11 cellular contexts compared by ENCODE assay signal in genomic region chr6:111417181-111417585, GRCh38.
DNase-seq lines count a peak whose midpoint lies in the region; ATAC-seq and TF ChIP-seq lines count a peak whose summit lies in the region.
"Had no signal": no experiment of that assay in that cellular context is flagged by ENCODE, and none has a peak within 500 bp of the region (broad histone marks: within the 10 kb centered on the region; RNA-seq: fewer than 3 reads in every experiment).

No MANE protein-coding gene starts in this region.

- H3K27me3 Mint-ChIP-seq in nephron progenitor cell (ENCODE audit: low read depth, poor library complexity), result no peaks in the 10 kb centered on the region

- no peaks in the 10 kb centered on the region for H3K27me3 ChIP-seq in aorta (ENCODE audit: control insufficient read depth in 1 of 2, insufficient read depth in 2 of 2, low read length in 1 of 2)
- H3K27me3 ChIP-seq in Peyer's patch, result no peaks in the 10 kb centered on the region
- H3K27me3 ChIP-seq: BLaER1 had no signal

- 5 to 6% methylated on average over 2 of the region's 2 CpGs for WGBS in aorta, 2 donors

- TF ChIP-seq CTCF in nephron progenitor cell (IDR thresholded peaks at IDR 0.05), result no peak
- no peak for TF ChIP-seq CTCF in Peyer's patch (IDR thresholded peaks at IDR 0.05)

- H3K4me3 ChIP-seq in aorta (ENCODE audit: low read length in 2 of 2) (no peak overlapping the region), Peyer's patch (no peak overlapping the region)
- H3K4me3 ChIP-seq: BLaER1, smooth muscle cell had no signal

- H3K36me3 ChIP-seq in aorta (ENCODE audit: control insufficient read depth in 1 of 2, insufficient read depth in 2 of 2, low read length in 1 of 2), result no peaks in the 10 kb centered on the region
- no peaks in the 10 kb centered on the region for H3K36me3 ChIP-seq in Peyer's patch

- H3K27ac Mint-ChIP-seq in nephron progenitor cell, result no peak overlapping the region

- intact Hi-C loops in Right ventricle myocardium superior (cut with DNase I), result loop anchor here (10.0 kb wide), 1 partner anchor 48 kb away; no protein-coding TSS in a partner anchor
- intact Hi-C loops in cardiac septum (cut with DNase I), result no loop called here
- intact Hi-C loops in aorta (cut with DNase I), result no loop called here

- no peaks in the 10 kb centered on the region for H3K9me3 ChIP-seq in aorta (ENCODE audit: control insufficient read depth, low read length)
- no peaks in the 10 kb centered on the region for H3K9me3 ChIP-seq in Peyer's patch

- no peak overlapping the region for H3K4me3 Mint-ChIP-seq in nephron progenitor cell

- H3K4me1 Mint-ChIP-seq in nephron progenitor cell, result peaks cover 5% of the 10 kb centered on the region

- peaks cover 7% of the 10 kb centered on the region for H3K36me3 Mint-ChIP-seq in nephron progenitor cell (ENCODE audit: low read depth)

- no peak overlapping the region for H3K27ac ChIP-seq in aorta (ENCODE audit: low read depth in 1 of 2, low read length in 2 of 2)
- peak overlapping the region in 2 of 4 donors; percentile 14 to 28 for H3K27ac ChIP-seq in Peyer's patch
- H3K27ac ChIP-seq: BLaER1 had no signal

- DNase-seq in Right ventricle myocardium superior (no peak), cardiac septum (ENCODE audit: low spot score) (no peak), anterior cingulate cortex (lab: John Stamatoyannopoulos, UW) (peak in 39 of 58 donors; percentile 1 to 74 (median 23)), iris pigment epithelial cell (ENCODE audit: low read depth) (peak; percentile 31), aorta (no peak), nephron progenitor cell (no peak), Peyer's patch (no peak)
- DNase-seq: activated CD4-positive, CD25-positive, alpha-beta regulatory T cell had no signal

- ATAC-seq in Right ventricle myocardium superior (ENCODE audit: poor library complexity) (peak; percentile 92), aorta (ENCODE audit: low FRiP score) (peak; percentile 67), HG03025 (IDR thresholded peaks at IDR 0.05; ENCODE audit: low FRiP score, unreplicated experiment) (no peak)

- H3K4me1 ChIP-seq in aorta (ENCODE audit: control insufficient read depth in 1 of 2, insufficient read depth in 2 of 2, low read length in 2 of 2) (peaks cover 0 to 5% of the 10 kb centered on the region in 2 donors), Peyer's patch (peaks cover 0 to 11% (median 0%) of the 10 kb centered on the region in 4 donors)

- H3K9me3 Mint-ChIP-seq in nephron progenitor cell, result peaks cover 4% of the 10 kb centered on the region

- TF ChIP-seq POLR2A in Peyer's patch (IDR thresholded peaks at IDR 0.05), result no peak

Comparison
In these comparisons a context has a peak if more than half of its experiments do, and no peak if none do; other contexts are left out.
1. DNase-seq: peak in anterior cingulate cortex (39 of 58) and iris pigment epithelial cell (single experiment); none in Right ventricle myocardium superior (single experiment), cardiac septum (single experiment), aorta (0 of 2), nephron progenitor cell (single experiment) and Peyer's patch (0 of 3).